Comparison of ENCODE assay signal across 12 cellular contexts in genomic region chr5:32507738-32508434, GRCh38.
DNase-seq lines count a peak whose midpoint lies in the region; ATAC-seq and TF ChIP-seq lines count a peak whose summit lies in the region.
"Had no signal": no experiment of that assay in that cellular context is flagged by ENCODE, and none has a peak within 500 bp of the region (broad histone marks: within the 10 kb centered on the region; RNA-seq: fewer than 3 reads in every experiment).

No MANE protein-coding gene starts in this region.

- peak overlapping the region; percentile 40 for H3K4me2 ChIP-seq in skeletal muscle satellite cell (ENCODE audit: low read length)

- ATAC-seq in RWPE2 (ENCODE audit: low read depth), result peak; percentile 79
- no peak for ATAC-seq in GM19324 (IDR thresholded peaks at IDR 0.05; ENCODE audit: low FRiP score, unreplicated experiment)
- ATAC-seq: activated T-cell treated with anti-CD3 and anti-CD28 coated beads, Interleukin-2, amount 50 U/mL, for 4 hours; Panc1 had no signal

- peak overlapping the region; percentile 47 for H3K9ac ChIP-seq in skeletal muscle satellite cell (ENCODE audit: low read depth, low read length)

- no peak overlapping the region for H3K4me3 ChIP-seq in RWPE2 (ENCODE audit: severe bottlenecking)
- H3K4me3 ChIP-seq in skeletal muscle satellite cell (ENCODE audit: low read length), result no peak overlapping the region

- no peak for TF ChIP-seq CTCF in RWPE2 (IDR thresholded peaks at IDR 0.05; ENCODE audit: poor library complexity, severe bottlenecking)

- no peaks in the 10 kb centered on the region for H3K36me3 Mint-ChIP-seq in activated T-helper 1 cell treated with anti-CD3 and anti-CD28 coated beads, Interleukin-12 subunit alpha, Interleukin-12 subunit beta, Interleukin-2, Interleukin-4 antibody, amounts not matched to agents 30 ng/mL and 10 ng/mL and 1 ng/mL, durations not matched to agents 14 hours and 24 hours and 36 hours (ENCODE audit: low read depth)
- H3K36me3 Mint-ChIP-seq: memory B cell had no signal

- H3K36me3 ChIP-seq in RWPE2 (ENCODE audit: low read depth), result no peaks in the 10 kb centered on the region
- no peaks in the 10 kb centered on the region for H3K36me3 ChIP-seq in skeletal muscle satellite cell (ENCODE audit: insufficient read depth, low read length)

- H3K27ac ChIP-seq in RWPE2 (ENCODE audit: poor library complexity, severe bottlenecking), result peak overlapping the region; percentile 93

- H3K27ac Mint-ChIP-seq in activated T-helper 1 cell treated with anti-CD3 and anti-CD28 coated beads, Interleukin-12 subunit alpha, Interleukin-12 subunit beta, Interleukin-2, Interleukin-4 antibody, amounts not matched to agents 30 ng/mL and 10 ng/mL and 1 ng/mL, durations not matched to agents 14 hours and 24 hours and 36 hours, result no peak overlapping the region
- H3K27ac Mint-ChIP-seq: memory B cell had no signal

- no peaks in the 10 kb centered on the region for H3K9me3 Mint-ChIP-seq in activated T-helper 1 cell treated with anti-CD3 and anti-CD28 coated beads, Interleukin-12 subunit alpha, Interleukin-12 subunit beta, Interleukin-2, Interleukin-4 antibody, amounts not matched to agents 30 ng/mL and 10 ng/mL and 1 ng/mL, durations not matched to agents 14 hours and 24 hours and 36 hours
- H3K9me3 Mint-ChIP-seq: activated T-cell treated with anti-CD3 and anti-CD28 coated beads, Interleukin-2, amount 50 U/mL, for 4 hours; memory B cell had no signal

- intact Hi-C loops in activated T-helper 1 cell treated with anti-CD3 and anti-CD28 coated beads, Interleukin-12 subunit alpha, Interleukin-12 subunit beta, Interleukin-2, Interleukin-4 antibody, amounts not matched to agents 30 ng/mL and 10 ng/mL and 1 ng/mL, durations not matched to agents 14 hours and 24 hours and 36 hours (cut with micrococcal nuclease), result no loop called here

- H3K4me1 ChIP-seq in RWPE2 (ENCODE audit: insufficient read depth, poor library complexity, severe bottlenecking) (peaks cover 40% of the 10 kb centered on the region), skeletal muscle satellite cell (ENCODE audit: control insufficient read depth, insufficient read depth, low read length) (peaks cover 48% of the 10 kb centered on the region)

- no peak overlapping the region for H3K4me3 Mint-ChIP-seq in activated T-helper 1 cell treated with anti-CD3 and anti-CD28 coated beads, Interleukin-12 subunit alpha, Interleukin-12 subunit beta, Interleukin-2, Interleukin-4 antibody, amounts not matched to agents 30 ng/mL and 10 ng/mL and 1 ng/mL, durations not matched to agents 14 hours and 24 hours and 36 hours
- H3K4me3 Mint-ChIP-seq: activated T-cell treated with anti-CD3 and anti-CD28 coated beads, Interleukin-2, amount 50 U/mL, for 4 hours; memory B cell had no signal

- no peaks in the 10 kb centered on the region for H3K9me3 ChIP-seq in RWPE2 (ENCODE audit: severe bottlenecking)
- H3K9me3 ChIP-seq in skeletal muscle satellite cell (replicated peaks; ENCODE audit: low read length), result no peaks in the 10 kb centered on the region

- H3K27me3 ChIP-seq in RWPE2 (ENCODE audit: insufficient read depth, poor library complexity, severe bottlenecking) (no peaks in the 10 kb centered on the region), skeletal muscle satellite cell (ENCODE audit: control insufficient read depth, insufficient read depth, low read length) (no peaks in the 10 kb centered on the region)

- H3K4me1 Mint-ChIP-seq in activated T-helper 1 cell treated with anti-CD3 and anti-CD28 coated beads, Interleukin-12 subunit alpha, Interleukin-12 subunit beta, Interleukin-2, Interleukin-4 antibody, amounts not matched to agents 30 ng/mL and 10 ng/mL and 1 ng/mL, durations not matched to agents 14 hours and 24 hours and 36 hours (ENCODE audit: low read depth), result peaks cover 27% of the 10 kb centered on the region

- peaks cover 11% of the 10 kb centered on the region for H3K27me3 Mint-ChIP-seq in activated T-helper 1 cell treated with anti-CD3 and anti-CD28 coated beads, Interleukin-12 subunit alpha, Interleukin-12 subunit beta, Interleukin-2, Interleukin-4 antibody, amounts not matched to agents 30 ng/mL and 10 ng/mL and 1 ng/mL, durations not matched to agents 14 hours and 24 hours and 36 hours (ENCODE audit: insufficient read depth)

- DNase-seq in GM04503 (ENCODE audit: low read depth), result peak; percentile 99
- DNase-seq in RWPE2 (ENCODE audit: low spot score), result no peak
- DNase-seq in fibroblast of peridontal ligament (ENCODE audit: extremely low read depth), result peak; percentile 89
- no peak for DNase-seq in activated T-helper 1 cell treated with anti-CD3 and anti-CD28 coated beads, Interleukin-12 subunit alpha, Interleukin-12 subunit beta, Interleukin-2, Interleukin-4 antibody, amounts not matched to agents 30 ng/mL and 10 ng/mL and 1 ng/mL, durations not matched to agents 14 hours and 24 hours and 36 hours (ENCODE audit: low spot score)
- no peak for DNase-seq in DMS53 treated with DMSO at 0.1 percent for 48 hours (lab: John Stamatoyannopoulos, UW; ENCODE audit: unreplicated experiment)
- no peak for DNase-seq in NCI-H510A (lab: John Stamatoyannopoulos, UW)
- DNase-seq: activated T-cell treated with anti-CD3 and anti-CD28 coated beads, Interleukin-2, amount 50 U/mL, for 4 hours; NCI-H2081 treated with DMSO at 0.1 percent for 48 hours had no signal

Comparison
In these comparisons a context has a peak if more than half of its experiments do, and no peak if none do; other contexts are left out.
1. DNase-seq: peak in GM04503 (single experiment) and fibroblast of peridontal ligament (single experiment); none in RWPE2 (single experiment), activated T-helper 1 cell treated with anti-CD3 and anti-CD28 coated beads, Interleukin-12 subunit alpha, Interleukin-12 subunit beta, Interleukin-2, Interleukin-4 antibody, amounts not matched to agents 30 ng/mL and 10 ng/mL and 1 ng/mL, durations not matched to agents 14 hours and 24 hours and 36 hours (single experiment), DMS53 treated with DMSO at 0.1 percent for 48 hours (single experiment) and NCI-H510A (single experiment).